ENCODE assay signal across 11 cellular contexts in genomic region chr20:11255860-11256259, GRCh38.
"Had no signal": no experiment of that assay in that cellular context is flagged by ENCODE, and none has a peak within 500 bp of the region (broad histone marks: within the 10 kb centered on the region; RNA-seq: fewer than 3 reads in every experiment).

No MANE protein-coding gene starts in this region.

- DNase-seq: GM23248, GOT3, H7, HFFc6, IMR-90, Karpas-422 had no signal

- H3K27ac ChIP-seq: GM23248, KMS-11 had no signal

- H3K36me3 ChIP-seq: HAP-1 had no signal

- H3K4me1 ChIP-seq: HAP-1 had no signal

- H3K4me3 ChIP-seq: GM23248, HAP-1, K562 had no signal

- FAIRE-seq: HTR-8/SVneo, K562 had no signal

- ATAC-seq: HCT116, K562 had no signal
